25 cellular contexts compared by ENCODE assay signal in genomic region chr7:38040831-38041230, GRCh38.
"Had no signal": no experiment of that assay in that cellular context is flagged by ENCODE, and none has a peak within 500 bp of the region (broad histone marks: within the 10 kb centered on the region; RNA-seq: fewer than 3 reads in every experiment).

No MANE protein-coding gene starts in this region.

- H3K27me3 ChIP-seq: esophagus squamous epithelium, gastrocnemius medialis, pancreas, suprapubic skin, tibial artery, upper lobe of right lung had no signal

- H3K4me3 ChIP-seq: esophagus squamous epithelium, gastrocnemius medialis, left ventricle myocardium inferior, lung, mucosa of descending colon, pancreas, psoas muscle, suprapubic skin, tibial artery, upper lobe of right lung had no signal

- H3K27ac ChIP-seq: epithelial cell of prostate, esophagus squamous epithelium, gastrocnemius medialis, left ventricle myocardium inferior, pancreas, psoas muscle, suprapubic skin, tibial artery, upper lobe of right lung had no signal

- H3K36me3 ChIP-seq: esophagus squamous epithelium, gastrocnemius medialis, left ventricle myocardium inferior, pancreas, suprapubic skin, tibial artery, upper lobe of right lung had no signal

- H3K4me1 ChIP-seq: esophagus squamous epithelium, gastrocnemius medialis, left ventricle myocardium inferior, pancreas, psoas muscle, suprapubic skin, tibial artery, upper lobe of right lung had no signal

- DNase-seq: activated CD4-positive, alpha-beta T cell treated with anti-CD3 and anti-CD28 coated beads for 36 hours; activated CD4-positive, CD25-positive, alpha-beta regulatory T cell; activated CD8-positive, alpha-beta memory T cell treated with anti-CD3 and anti-CD28 coated beads, Interleukin-2, amount 10 ng/mL, durations not matched to agents 7 days and 5 days; activated CD8-positive, alpha-beta T cell treated with anti-CD3 and anti-CD28 coated beads, Interleukin-2, amount 10 ng/mL, durations not matched to agents 7 days and 5 days; activated naive CD4-positive, alpha-beta T cell; activated T-cell treated with anti-CD3 and anti-CD28 coated beads, Interleukin-2, amount 50 U/mL, for 48 hours; effector CD8-positive, alpha-beta T cell; esophagus squamous epithelium; gastrocnemius medialis; glutamatergic neuron; left ventricle myocardium inferior; mucosa of descending colon; naive B cell; nephron progenitor cell; pancreas; psoas muscle; stimulated activated CD4-positive, alpha-beta T cell treated with anti-CD3 and anti-CD28 coated beads, Interleukin-15, amount 100 ng/mL, for 24 hours; stimulated activated CD4-positive, alpha-beta T cell treated with anti-CD3 and anti-CD28 coated beads, Interleukin-2, amount 100 ng/mL, for 24 hours; stimulated activated naive CD4-positive, alpha-beta T cell; tibial artery; upper lobe of right lung had no signal

- H3K9me3 ChIP-seq: esophagus squamous epithelium, gastrocnemius medialis, mucosa of descending colon, pancreas, suprapubic skin, tibial artery, upper lobe of right lung had no signal

- ATAC-seq: activated CD4-positive, alpha-beta T cell treated with anti-CD3 and anti-CD28 coated beads for 36 hours; activated CD8-positive, alpha-beta memory T cell treated with anti-CD3 and anti-CD28 coated beads, Interleukin-2, amount 10 ng/mL, durations not matched to agents 7 days and 5 days; activated CD8-positive, alpha-beta T cell treated with anti-CD3 and anti-CD28 coated beads, Interleukin-2, amount 10 ng/mL, durations not matched to agents 7 days and 5 days; activated naive CD4-positive, alpha-beta T cell treated with anti-CD3 and anti-CD28 coated beads, Interleukin-2, amount 50 U/mL, for 72 hours; gastrocnemius medialis; mucosa of descending colon; pancreas; psoas muscle; upper lobe of right lung had no signal
